In the genomic region with DNA sequence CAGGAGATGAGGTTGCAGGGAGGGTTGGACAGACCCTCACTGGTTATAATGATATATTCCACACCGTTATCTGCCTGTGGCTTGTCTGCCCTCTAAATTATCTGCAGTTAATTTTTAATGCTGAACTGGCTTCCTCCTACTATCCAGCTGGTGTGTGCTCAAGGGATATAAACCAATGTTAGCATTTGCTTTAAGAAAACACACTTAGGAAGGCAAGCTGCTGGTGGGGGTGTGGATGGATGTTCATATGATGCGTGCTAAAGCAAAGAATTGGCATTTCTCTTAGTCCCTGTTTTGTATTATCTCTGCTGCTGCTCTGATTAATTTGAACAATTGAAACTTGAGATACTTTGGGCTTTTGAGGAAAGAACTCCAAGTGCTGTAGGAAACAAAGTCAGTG, we compare ENCODE assay signal across 16 cellular contexts.
DNase-seq lines count a peak whose midpoint lies in the region; ATAC-seq and TF ChIP-seq lines count a peak whose summit lies in the region.
"Had no signal": no experiment of that assay in that cellular context is flagged by ENCODE, and none has a peak within 500 bp of the region (broad histone marks: within the 10 kb centered on the region; RNA-seq: fewer than 3 reads in every experiment).

No MANE protein-coding gene starts in this region.

- H3K4me3 Mint-ChIP-seq in type B pancreatic cell, result peak overlapping the region; percentile 13
- no peak overlapping the region for H3K4me3 Mint-ChIP-seq in activated T-cell treated with anti-CD3 and anti-CD28 coated beads, Interleukin-2, amount 50 U/mL, for 24 hours
- H3K4me3 Mint-ChIP-seq: activated naive CD8-positive, alpha-beta T cell treated with anti-CD3 and anti-CD28 coated beads, Interleukin-2, amount 50 U/mL, for 24 hours had no signal

- no peaks in the 10 kb centered on the region for H3K36me3 ChIP-seq in tibial nerve
- H3K36me3 ChIP-seq: esophagus muscularis mucosa, thoracic aorta had no signal

- no peak overlapping the region for H3K27ac ChIP-seq in tibial nerve
- H3K27ac ChIP-seq: esophagus muscularis mucosa, thoracic aorta had no signal

- intact Hi-C loops in left colon (cut with DNase I, micrococcal nuclease), result no loop called here

- H3K27me3 Mint-ChIP-seq in type B pancreatic cell, result no peaks in the 10 kb centered on the region
- peaks cover 2% of the 10 kb centered on the region for H3K27me3 Mint-ChIP-seq in activated T-cell treated with anti-CD3 and anti-CD28 coated beads, Interleukin-2, amount 50 U/mL, for 24 hours
- H3K27me3 Mint-ChIP-seq: activated naive CD8-positive, alpha-beta T cell treated with anti-CD3 and anti-CD28 coated beads, Interleukin-2, amount 50 U/mL, for 24 hours had no signal

- no peak for TF ChIP-seq POLR2A in tibial nerve (IDR thresholded peaks at IDR 0.05)

- H3K9me3 Mint-ChIP-seq in type B pancreatic cell, result no peaks in the 10 kb centered on the region
- no peaks in the 10 kb centered on the region for H3K9me3 Mint-ChIP-seq in activated T-cell treated with anti-CD3 and anti-CD28 coated beads, Interleukin-2, amount 50 U/mL, for 24 hours
- H3K9me3 Mint-ChIP-seq: activated naive CD8-positive, alpha-beta T cell treated with anti-CD3 and anti-CD28 coated beads, Interleukin-2, amount 50 U/mL, for 24 hours had no signal

- no peak for TF ChIP-seq EP300 in tibial nerve (IDR thresholded peaks at IDR 0.05)

- DNase-seq in NCI-H2171 treated with DMSO at 0.1 percent for 48 hours (lab: John Stamatoyannopoulos, UW) (peak; percentile 22), NCI-H2171 (lab: John Stamatoyannopoulos, UW) (no peak), NCI-H748 treated with DMSO at 0.1 percent for 48 hours (lab: John Stamatoyannopoulos, UW) (peak; percentile 83), left colon (peak in 1 of 2 donors; percentile 28), type B pancreatic cell (ENCODE audit: extremely low spot score, unreplicated experiment) (no peak), tibial nerve (ENCODE audit: low spot score in 2 of 2) (no peak)
- DNase-seq in activated T-cell treated with anti-CD3 and anti-CD28 coated beads, Interleukin-2, amount 50 U/mL, for 24 hours, result no peak
- DNase-seq: activated CD4-positive, alpha-beta T cell treated with anti-CD3 and anti-CD28 coated beads for 1 hour; activated naive CD8-positive, alpha-beta T cell treated with anti-CD3 and anti-CD28 coated beads, Interleukin-2, amount 50 U/mL, for 24 hours; NCI-H1048; OCI-M1; posterior cingulate gyrus; stimulated activated CD4-positive, alpha-beta T cell treated with anti-CD3 and anti-CD28 coated beads, Interleukin-15, amount 100 ng/mL, for 24 hours had no signal

- H3K27me3 ChIP-seq in tibial nerve, result no peaks in the 10 kb centered on the region
- H3K27me3 ChIP-seq: esophagus muscularis mucosa had no signal

- no peaks in the 10 kb centered on the region for H3K9me3 ChIP-seq in tibial nerve
- H3K9me3 ChIP-seq: esophagus muscularis mucosa, thoracic aorta had no signal

- H3K4me1 Mint-ChIP-seq in type B pancreatic cell (ENCODE audit: unreplicated experiment), result peaks cover 22% of the 10 kb centered on the region
- peaks cover 4% of the 10 kb centered on the region for H3K4me1 Mint-ChIP-seq in activated T-cell treated with anti-CD3 and anti-CD28 coated beads, Interleukin-2, amount 50 U/mL, for 24 hours (ENCODE audit: low read depth)
- H3K4me1 Mint-ChIP-seq: activated naive CD8-positive, alpha-beta T cell treated with anti-CD3 and anti-CD28 coated beads, Interleukin-2, amount 50 U/mL, for 24 hours had no signal

- ATAC-seq in left colon, result peak; percentile 96
- no peak for ATAC-seq in HG02571 (IDR thresholded peaks at IDR 0.05; ENCODE audit: unreplicated experiment)
- ATAC-seq: activated naive CD8-positive, alpha-beta T cell treated with anti-CD3 and anti-CD28 coated beads, Interleukin-2, amount 50 U/mL, for 24 hours had no signal

- 60 to 71% methylated on average over 2 of the region's 2 CpGs for WGBS in tibial nerve, 2 donors

- TF ChIP-seq CTCF in type B pancreatic cell (conservative IDR thresholded peaks at IDR 0.05) (no peak), tibial nerve (IDR thresholded peaks at IDR 0.05) (no peak)

- peak overlapping the region; percentile 64 for H3K27ac Mint-ChIP-seq in type B pancreatic cell
- no peak overlapping the region for H3K27ac Mint-ChIP-seq in activated T-cell treated with anti-CD3 and anti-CD28 coated beads, Interleukin-2, amount 50 U/mL, for 24 hours
- H3K27ac Mint-ChIP-seq: activated naive CD8-positive, alpha-beta T cell treated with anti-CD3 and anti-CD28 coated beads, Interleukin-2, amount 50 U/mL, for 24 hours had no signal

- H3K36me3 Mint-ChIP-seq in type B pancreatic cell, result no peaks in the 10 kb centered on the region
- H3K36me3 Mint-ChIP-seq in activated T-cell treated with anti-CD3 and anti-CD28 coated beads, Interleukin-2, amount 50 U/mL, for 24 hours (ENCODE audit: low read depth), result no peaks in the 10 kb centered on the region

- H3K4me1 ChIP-seq in tibial nerve, result peaks cover 0 to 15% (median 0%) of the 10 kb centered on the region in 4 donors

- no peak overlapping the region for H3K4me3 ChIP-seq in tibial nerve
- H3K4me3 ChIP-seq: esophagus muscularis mucosa, thoracic aorta had no signal

Comparison
In these comparisons a context has a peak if more than half of its experiments do, and no peak if none do; other contexts are left out.
1. DNase-seq: peak in NCI-H2171 treated with DMSO at 0.1 percent for 48 hours (single experiment) and NCI-H748 treated with DMSO at 0.1 percent for 48 hours (single experiment); none in NCI-H2171 (single experiment), type B pancreatic cell (single experiment), tibial nerve (0 of 2) and activated T-cell treated with anti-CD3 and anti-CD28 coated beads, Interleukin-2, amount 50 U/mL, for 24 hours (single experiment).